Comparison of ENCODE assay signal across 2 cellular contexts in genomic region chr17:62995377-62995885, GRCh38.
A peak's percentile ranks its signal among the peaks of the same experiment; 100 is the strongest.
TF ChIP-seq lines count a peak whose summit lies in the region.

No MANE protein-coding gene starts in this region.

TF ChIP-seq in GM12878, 131 proteins besides CTCF, POLR2A, EP300 and RAD21 (continued from another document):
- TF ChIP-seq MEF2B (IDR thresholded peaks at IDR 0.05; ENCODE audit: partially characterized antibody, poor library complexity, severe bottlenecking) (no peak), POU2F2 (IDR thresholded peaks at IDR 0.05; ENCODE audit: borderline replicate concordance, low read depth, low read length) (no peak), RFX5 (IDR thresholded peaks at IDR 0.05; ENCODE audit: low read depth, low read length) (no peak)
- TF ChIP-seq, protein P1, sequence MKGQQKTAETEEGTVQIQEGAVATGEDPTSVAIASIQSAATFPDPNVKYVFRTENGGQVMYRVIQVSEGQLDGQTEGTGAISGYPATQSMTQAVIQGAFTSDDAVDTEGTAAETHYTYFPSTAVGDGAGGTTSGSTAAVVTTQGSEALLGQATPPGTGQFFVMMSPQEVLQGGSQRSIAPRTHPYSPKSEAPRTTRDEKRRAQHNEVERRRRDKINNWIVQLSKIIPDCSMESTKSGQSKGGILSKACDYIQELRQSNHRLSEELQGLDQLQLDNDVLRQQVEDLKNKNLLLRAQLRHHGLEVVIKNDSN (IDR thresholded peaks at IDR 0.05; ENCODE audit: borderline replicate concordance, extremely low read length, insufficient read depth, low read depth, low read length), result no peak
- TF ChIP-seq, protein P2, sequence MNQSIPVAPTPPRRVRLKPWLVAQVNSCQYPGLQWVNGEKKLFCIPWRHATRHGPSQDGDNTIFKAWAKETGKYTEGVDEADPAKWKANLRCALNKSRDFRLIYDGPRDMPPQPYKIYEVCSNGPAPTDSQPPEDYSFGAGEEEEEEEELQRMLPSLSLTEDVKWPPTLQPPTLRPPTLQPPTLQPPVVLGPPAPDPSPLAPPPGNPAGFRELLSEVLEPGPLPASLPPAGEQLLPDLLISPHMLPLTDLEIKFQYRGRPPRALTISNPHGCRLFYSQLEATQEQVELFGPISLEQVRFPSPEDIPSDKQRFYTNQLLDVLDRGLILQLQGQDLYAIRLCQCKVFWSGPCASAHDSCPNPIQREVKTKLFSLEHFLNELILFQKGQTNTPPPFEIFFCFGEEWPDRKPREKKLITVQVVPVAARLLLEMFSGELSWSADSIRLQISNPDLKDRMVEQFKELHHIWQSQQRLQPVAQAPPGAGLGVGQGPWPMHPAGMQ (IDR thresholded peaks at IDR 0.05; ENCODE audit: borderline replicate concordance), result no peak

TF ChIP-seq in HepG2, 621 proteins besides CTCF, POLR2A, EP300 and RAD21 (continued from another document):
- peak; percentile 65; the same call in 1 of the 2 replicates for TF ChIP-seq SMC3 (IDR thresholded peaks at IDR 0.05; ENCODE audit: low read length)
- TF ChIP-seq RXRA (CRISPR knock-in tag; IDR thresholded peaks at IDR 0.05), result no peak
